ENCODE assay signal across 14 cellular contexts in the genomic region with DNA sequence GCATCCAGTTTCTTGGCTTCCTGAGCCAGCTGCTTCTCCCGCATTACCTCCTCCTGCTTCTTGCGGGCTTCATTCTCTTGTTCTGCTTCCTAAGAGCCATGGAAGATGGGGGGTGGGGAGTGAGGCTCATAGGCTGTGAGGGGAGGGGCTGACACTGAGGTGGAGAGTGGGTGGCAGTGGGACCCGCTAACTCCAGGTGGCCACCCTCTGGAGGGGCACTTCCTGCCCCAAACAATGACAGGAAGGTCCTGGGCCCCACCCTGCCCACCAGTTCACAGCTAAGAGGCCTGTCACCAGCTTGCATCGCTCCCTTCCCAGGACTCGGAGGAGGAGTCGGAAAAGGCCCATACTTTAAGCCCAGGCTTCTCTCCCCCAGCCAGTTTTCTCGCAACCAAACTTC. TPM values are rescaled to one million over a fixed set of nuclear protein-coding genes. Genes with fewer than 3 reads are reported as not detected.
DNase-seq lines count a peak whose midpoint lies in the region; ATAC-seq and TF ChIP-seq lines count a peak whose summit lies in the region.
"Had no signal": no experiment of that assay in that cellular context is flagged by ENCODE, and none has a peak within 500 bp of the region (broad histone marks: within the 10 kb centered on the region; RNA-seq: fewer than 3 reads in every experiment).

No MANE protein-coding gene starts in this region.

- intact Hi-C loops in thyroid gland (cut with DNase I), result loop anchor here (10.0 kb wide), 1 partner anchor 178 kb away; a partner anchor contains a TSS
- intact Hi-C loops in vagina (cut with DNase I), result loop anchor here (2.0 kb wide), 1 partner anchor 60 kb away; a partner anchor contains a TSS

- H3K9me3 ChIP-seq in thyroid gland (no peaks in the 10 kb centered on the region), vagina (no peaks in the 10 kb centered on the region)

- H4K5ac ChIP-seq in mesendoderm (ENCODE audit: low read length), result no peak overlapping the region

- H3K27me3 ChIP-seq in mesendoderm (ENCODE audit: insufficient read depth, low read length, poor library complexity) (no peaks in the 10 kb centered on the region), thyroid gland (no peaks in the 10 kb centered on the region), vagina (no peaks in the 10 kb centered on the region)
- H3K27me3 ChIP-seq: foreskin keratinocyte had no signal

- H3K4me2 ChIP-seq in mesendoderm (ENCODE audit: low read length), result no peak overlapping the region

- no peak overlapping the region for H4K8ac ChIP-seq in mesendoderm (ENCODE audit: low read depth, low read length)

- peak overlapping the region; percentile 11 for H3K27ac Mint-ChIP-seq in activated naive CD8-positive, alpha-beta T cell treated with anti-CD3 and anti-CD28 coated beads, Interleukin-2, amount 10 ng/mL, durations not matched to agents 7 days and 5 days
- H3K27ac Mint-ChIP-seq in activated naive CD8-positive, alpha-beta T cell treated with anti-CD3 and anti-CD28 coated beads, Interleukin-2, amount 50 U/mL, for 24 hours, result no peak overlapping the region
- peak overlapping the region; percentile 47 to 91 (median 68) for H3K27ac Mint-ChIP-seq in brain

- H3K9ac ChIP-seq in mesendoderm (ENCODE audit: low read length), result no peak overlapping the region

- no peak overlapping the region for H2BK15ac ChIP-seq in mesendoderm (replicated peaks; ENCODE audit: low read depth)

- no peak overlapping the region for H3K27ac ChIP-seq in mesendoderm (ENCODE audit: low read depth, low read length)
- peak overlapping the region in 2 of 3 donors; percentile 40 to 44 for H3K27ac ChIP-seq in thyroid gland
- no peak overlapping the region for H3K27ac ChIP-seq in vagina
- H3K27ac ChIP-seq: foreskin keratinocyte had no signal

- H3K4me3 ChIP-seq in mesendoderm (ENCODE audit: low read length) (no peak overlapping the region), thyroid gland (replicated peaks in 1 of 3) (no peak overlapping the region), vagina (no peak overlapping the region)

- H2BK120ac ChIP-seq in mesendoderm (ENCODE audit: low read depth, low read length), result no peak overlapping the region

- ATAC-seq in activated naive CD8-positive, alpha-beta T cell treated with anti-CD3 and anti-CD28 coated beads, Interleukin-2, amount 10 ng/mL, durations not matched to agents 7 days and 5 days (ENCODE audit: low read depth), result no peak
- no peak for ATAC-seq in activated naive CD8-positive, alpha-beta T cell treated with anti-CD3 and anti-CD28 coated beads, Interleukin-2, amount 50 U/mL, for 24 hours
- ATAC-seq: foreskin keratinocyte had no signal

- no peak overlapping the region for H3K4me3 Mint-ChIP-seq in activated naive CD8-positive, alpha-beta T cell treated with anti-CD3 and anti-CD28 coated beads, Interleukin-2, amount 10 ng/mL, durations not matched to agents 7 days and 5 days
- no peak overlapping the region for H3K4me3 Mint-ChIP-seq in activated naive CD8-positive, alpha-beta T cell treated with anti-CD3 and anti-CD28 coated beads, Interleukin-2, amount 50 U/mL, for 24 hours
- no peak overlapping the region for H3K4me3 Mint-ChIP-seq in brain

- no peaks in the 10 kb centered on the region for H3K79me1 ChIP-seq in mesendoderm (ENCODE audit: low read length)

- H3K36me3 Mint-ChIP-seq in activated naive CD8-positive, alpha-beta T cell treated with anti-CD3 and anti-CD28 coated beads, Interleukin-2, amount 10 ng/mL, durations not matched to agents 7 days and 5 days, result peaks cover 22% of the 10 kb centered on the region
- peaks cover 28% of the 10 kb centered on the region for H3K36me3 Mint-ChIP-seq in activated naive CD8-positive, alpha-beta T cell treated with anti-CD3 and anti-CD28 coated beads, Interleukin-2, amount 50 U/mL, for 24 hours (ENCODE audit: low read depth)
- H3K36me3 Mint-ChIP-seq in brain, result peaks cover 30% of the 10 kb centered on the region

- no peaks in the 10 kb centered on the region for H3K9me3 Mint-ChIP-seq in activated naive CD8-positive, alpha-beta T cell treated with anti-CD3 and anti-CD28 coated beads, Interleukin-2, amount 10 ng/mL, durations not matched to agents 7 days and 5 days
- H3K9me3 Mint-ChIP-seq in activated naive CD8-positive, alpha-beta T cell treated with anti-CD3 and anti-CD28 coated beads, Interleukin-2, amount 50 U/mL, for 24 hours, result no peaks in the 10 kb centered on the region
- no peaks in the 10 kb centered on the region for H3K9me3 Mint-ChIP-seq in brain

- POLR2A ChIA-PET in activated naive CD8-positive, alpha-beta T cell treated with anti-CD3 and anti-CD28 coated beads, Interleukin-2, amount 10 ng/mL, durations not matched to agents 7 days and 5 days (lab: Charles Lee), result interaction anchor here (1.6 to 2.9 kb wide), 3 partner anchors 56 to 94 kb away, joined by 9 to 15 read pairs (median 10); a partner anchor contains a TSS

- H2BK5ac ChIP-seq in mesendoderm (ENCODE audit: low read length), result no peak overlapping the region

- peaks cover 29% of the 10 kb centered on the region for H3K4me1 Mint-ChIP-seq in activated naive CD8-positive, alpha-beta T cell treated with anti-CD3 and anti-CD28 coated beads, Interleukin-2, amount 10 ng/mL, durations not matched to agents 7 days and 5 days
- peaks cover 15% of the 10 kb centered on the region for H3K4me1 Mint-ChIP-seq in activated naive CD8-positive, alpha-beta T cell treated with anti-CD3 and anti-CD28 coated beads, Interleukin-2, amount 50 U/mL, for 24 hours
- peaks cover 29% of the 10 kb centered on the region for H3K4me1 Mint-ChIP-seq in brain

- WGBS in mesendoderm (ENCODE audit: extremely low coverage, insufficient coverage, low lambda C conversion rate), result no CpG with 5 or more reads among the region's 7 CpGs
- WGBS in thyroid gland, 2 donors, result 64 to 68% methylated on average over 7 of the region's 7 CpGs

- no peak for DNase-seq in activated naive CD8-positive, alpha-beta T cell treated with anti-CD3 and anti-CD28 coated beads, Interleukin-2, amount 10 ng/mL, durations not matched to agents 7 days and 5 days
- no peak for DNase-seq in activated naive CD8-positive, alpha-beta T cell treated with anti-CD3 and anti-CD28 coated beads, Interleukin-2, amount 50 U/mL, for 24 hours
- DNase-seq in mesendoderm (peak; percentile 32), thyroid gland (no peak), HCEC 1CT (no peak), vagina (ENCODE audit: extremely low spot score in 2 of 2) (no peak), HT-29 (ENCODE audit: low spot score) (no peak)
- DNase-seq: ACHN; activated CD8-positive, alpha-beta memory T cell treated with anti-CD3 and anti-CD28 coated beads, Interleukin-2, amount 50 U/mL, for 4 hours; foreskin keratinocyte; islet precursor cell; NCI-H1105 treated with DMSO at 0.1 percent for 48 hours; NCI-H69 had no signal

- TF ChIP-seq POLR2A in thyroid gland (IDR thresholded peaks at IDR 0.05) (no peak), vagina (IDR thresholded peaks at IDR 0.05) (no peak)

- H2AK5ac ChIP-seq in mesendoderm (ENCODE audit: low read length), result no peak overlapping the region

- H3K79me2 ChIP-seq in mesendoderm (ENCODE audit: control insufficient read depth, insufficient read depth, low read length), result no peaks in the 10 kb centered on the region

- H3K23ac ChIP-seq in mesendoderm (ENCODE audit: low read length), result no peak overlapping the region

- H3K4me1 ChIP-seq in mesendoderm (ENCODE audit: control insufficient read depth, low read depth, low read length) (no peaks in the 10 kb centered on the region), thyroid gland (peaks cover 25 to 47% of the 10 kb centered on the region in 2 donors), vagina (no peaks in the 10 kb centered on the region)

- H3K18ac ChIP-seq in mesendoderm (ENCODE audit: low read length), result no peak overlapping the region

- no peaks in the 10 kb centered on the region for H3K27me3 Mint-ChIP-seq in activated naive CD8-positive, alpha-beta T cell treated with anti-CD3 and anti-CD28 coated beads, Interleukin-2, amount 10 ng/mL, durations not matched to agents 7 days and 5 days
- no peaks in the 10 kb centered on the region for H3K27me3 Mint-ChIP-seq in activated naive CD8-positive, alpha-beta T cell treated with anti-CD3 and anti-CD28 coated beads, Interleukin-2, amount 50 U/mL, for 24 hours
- no peaks in the 10 kb centered on the region for H3K27me3 Mint-ChIP-seq in brain

- peak overlapping the region; percentile 64 for H3K56ac ChIP-seq in mesendoderm (ENCODE audit: low read length)

- TF ChIP-seq CTCF in brain (conservative IDR thresholded peaks at IDR 0.05), result no peak
- no peak for TF ChIP-seq CTCF in thyroid gland (IDR thresholded peaks at IDR 0.05)
- TF ChIP-seq CTCF in vagina (IDR thresholded peaks at IDR 0.05), result no peak

- H3K4ac ChIP-seq in mesendoderm (ENCODE audit: low read depth, low read length), result no peak overlapping the region

- H3K36me3 ChIP-seq in mesendoderm (ENCODE audit: control insufficient read depth, insufficient read depth, low read length), result peaks cover 18% of the 10 kb centered on the region
- peaks cover 11 to 43% of the 10 kb centered on the region in 2 donors for H3K36me3 ChIP-seq in thyroid gland
- H3K36me3 ChIP-seq in vagina, result peaks cover 0 to 31% of the 10 kb centered on the region in 2 donors

RNA-seq across cellular contexts. Expression of a gene that starts 23.9 kb away (rescaled TPM):
- 10 to 100 TPM; 16.5 to 18.0 TPM for total RNA-seq in activated naive CD8-positive, alpha-beta T cell treated with anti-CD3 and anti-CD28 coated beads, Interleukin-2, amount 10 ng/mL, durations not matched to agents 7 days and 5 days
- 15.9 TPM for polyA plus RNA-seq in brain (ENCODE audit: insufficient read depth, low read depth, low replicate concordance)
- polyA plus RNA-seq in mesendoderm (2013, experiment 1 of 2), result 4.3 TPM
- 4.5 TPM for polyA plus RNA-seq in mesendoderm (2013, experiment 2 of 2)
- 10 to 100 TPM; 29.5 to 39.7 (median 34.4) TPM for total RNA-seq in thyroid gland
- 22.1 TPM for total RNA-seq in vagina
- total RNA-seq in HT-29 (2014; rRNA removed; shearing (Covaris generic)), result 6.4 and 12.3 TPM in 2 replicates

RNA-seq across cellular contexts. Expression of a gene that starts 41.8 kb away (rescaled TPM):
- total RNA-seq in activated naive CD8-positive, alpha-beta T cell treated with anti-CD3 and anti-CD28 coated beads, Interleukin-2, amount 10 ng/mL, durations not matched to agents 7 days and 5 days, result under 1 TPM; 0.11 to 0.20 TPM
- 0.15 TPM for polyA plus RNA-seq in brain (ENCODE audit: insufficient read depth, low read depth, low replicate concordance)
- 0.08 TPM for polyA plus RNA-seq in mesendoderm (2013, experiment 1 of 2)
- 0.06 TPM for polyA plus RNA-seq in mesendoderm (2013, experiment 2 of 2)
- total RNA-seq in thyroid gland, result 1 to 10 TPM; 1.1 to 2.1 (median 1.4) TPM
- total RNA-seq in vagina, result not detected
- total RNA-seq in HT-29 (2014; rRNA removed; shearing (Covaris generic)), result 0.03 and 0.23 TPM in 2 replicates

RNA-seq across cellular contexts. Expression of a gene that starts 59.9 kb away (rescaled TPM):
- 10 to 100 TPM; 43.5 to 43.8 TPM for total RNA-seq in activated naive CD8-positive, alpha-beta T cell treated with anti-CD3 and anti-CD28 coated beads, Interleukin-2, amount 10 ng/mL, durations not matched to agents 7 days and 5 days
- 10.1 TPM for polyA plus RNA-seq in brain (ENCODE audit: insufficient read depth, low read depth, low replicate concordance)
- polyA plus RNA-seq in mesendoderm (2013, experiment 1 of 2), result 11.1 TPM
- polyA plus RNA-seq in mesendoderm (2013, experiment 2 of 2), result 11.3 TPM
- total RNA-seq in thyroid gland, result 10 to 100 TPM; 30.9 to 41.8 (median 35.1) TPM
- total RNA-seq in vagina, result 11.0 TPM
- 0.89 and 1.0 TPM in 2 replicates for total RNA-seq in HT-29 (2014; rRNA removed; shearing (Covaris generic))

Comparison
In these comparisons a context has a peak if more than half of its experiments do, and no peak if none do; other contexts are left out.
1. H3K27ac ChIP-seq: peak in thyroid gland (2 of 3); none in mesendoderm (single experiment) and vagina (single experiment).